Comparison of ENCODE assay signal across 1 cellular context in the genomic region with DNA sequence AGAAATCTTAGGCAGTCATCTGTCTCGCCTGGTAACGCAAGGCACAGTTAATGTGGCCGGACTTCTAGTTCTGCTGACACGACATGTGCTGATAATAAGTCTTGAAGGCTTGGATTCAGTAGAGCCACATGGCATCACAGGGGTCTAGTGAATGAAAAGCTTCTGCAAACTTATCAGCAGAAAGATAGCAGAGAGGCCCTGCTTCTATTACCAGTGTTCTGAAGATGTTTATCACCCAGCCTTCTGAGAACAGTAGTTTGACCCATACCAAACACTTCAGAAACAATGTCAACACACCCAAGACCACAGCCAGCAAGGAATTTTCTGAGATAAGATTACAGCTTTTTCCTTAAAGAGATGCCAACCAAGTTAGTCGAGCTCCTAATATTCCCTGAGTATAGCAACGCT.
TF ChIP-seq lines count a peak whose summit lies in the region.

No MANE protein-coding gene starts in this region.

TF ChIP-seq in K562, 482 proteins besides CTCF, POLR2A, EP300 and RAD21 (continued from another document and continues in another):
- TF ChIP-seq ASH1L (IDR thresholded peaks at IDR 0.05; ENCODE audit: borderline replicate concordance, low read depth, partially characterized antibody) (no peak), ZBTB1 (CRISPR knock-in tag; IDR thresholded peaks at IDR 0.05; ENCODE audit: borderline replicate concordance, low read depth) (no peak), ZNF165 (CRISPR knock-in tag; IDR thresholded peaks at IDR 0.05; ENCODE audit: borderline replicate concordance) (no peak), ZBTB43 (CRISPR knock-in tag; IDR thresholded peaks at IDR 0.05) (no peak), ZNF3 (CRISPR knock-in tag; IDR thresholded peaks at IDR 0.05) (no peak), BCL6 (CRISPR knock-in tag; IDR thresholded peaks at IDR 0.05) (no peak), ZFX (CRISPR knock-in tag; IDR thresholded peaks at IDR 0.05) (no peak), ARNT (IDR thresholded peaks at IDR 0.05) (no peak), C11orf30 (IDR thresholded peaks at IDR 0.05; ENCODE audit: low read depth) (peak; percentile 59), HMGN3 (IDR thresholded peaks at IDR 0.05; ENCODE audit: borderline replicate concordance, extremely low read depth, insufficient read length, low read depth, low read length) (no peak), NR3C1 (CRISPR knock-in tag; IDR thresholded peaks at IDR 0.05) (no peak), EWSR1 (IDR thresholded peaks at IDR 0.05; ENCODE audit: borderline replicate concordance, low read depth, partially characterized antibody) (no peak), TCFL5 (CRISPR knock-in tag; conservative IDR thresholded peaks at IDR 0.05) (no peak), MTA2 (IDR thresholded peaks at IDR 0.05; ENCODE audit: low read depth) (no peak), ZNF57 (CRISPR knock-in tag; IDR thresholded peaks at IDR 0.05) (no peak), ZC3H11A (IDR thresholded peaks at IDR 0.05; ENCODE audit: low read depth, low read length) (no peak), KLF16 (IDR thresholded peaks at IDR 0.05) (no peak), NFIC (IDR thresholded peaks at IDR 0.05) (no peak), NCOR1 (IDR thresholded peaks at IDR 0.05) (no peak), NFYB (IDR thresholded peaks at IDR 0.05; ENCODE audit: extremely low read depth, insufficient read length) (no peak), MXD1 (CRISPR knock-in tag; IDR thresholded peaks at IDR 0.05; ENCODE audit: borderline replicate concordance, poor library complexity, severe bottlenecking) (no peak), FOXP1 (CRISPR knock-in tag; IDR thresholded peaks at IDR 0.05) (no peak), ZNF408 (CRISPR knock-in tag; IDR thresholded peaks at IDR 0.05; ENCODE audit: low read depth) (no peak), USF1 (CRISPR knock-in tag; IDR thresholded peaks at IDR 0.05) (no peak), MYC (IDR thresholded peaks at IDR 0.05; ENCODE audit: low read depth, low read length) (peak; percentile 25; the same call in 1 of the 2 replicates), MYC (CRISPR knock-in tag; IDR thresholded peaks at IDR 0.05; ENCODE audit: borderline replicate concordance, low read depth) (no peak), CCNT2 (IDR thresholded peaks at IDR 0.05; ENCODE audit: borderline replicate concordance, extremely low read depth, insufficient read length, low read depth, low read length) (peak; percentile 26), ZKSCAN3 (CRISPR knock-in tag; IDR thresholded peaks at IDR 0.05) (no peak), E2F6 (IDR thresholded peaks at IDR 0.05; ENCODE audit: borderline replicate concordance in 1 of 2, extremely low read depth in 1 of 2, insufficient read depth in 1 of 2, insufficient read length in 1 of 2, low read depth in 1 of 2, low read length in 1 of 2, poor library complexity in 1 of 2, severe bottlenecking in 1 of 2) (no peak), ZNF551 (CRISPR knock-in tag; IDR thresholded peaks at IDR 0.05) (no peak), KLF6 (CRISPR knock-in tag; IDR thresholded peaks at IDR 0.05; ENCODE audit: borderline replicate concordance) (no peak), L3MBTL2 (IDR thresholded peaks at IDR 0.05) (peak; percentile 65), IFI16 (CRISPR knock-in tag; IDR thresholded peaks at IDR 0.05) (no peak)
- TF ChIP-seq, protein P1, sequence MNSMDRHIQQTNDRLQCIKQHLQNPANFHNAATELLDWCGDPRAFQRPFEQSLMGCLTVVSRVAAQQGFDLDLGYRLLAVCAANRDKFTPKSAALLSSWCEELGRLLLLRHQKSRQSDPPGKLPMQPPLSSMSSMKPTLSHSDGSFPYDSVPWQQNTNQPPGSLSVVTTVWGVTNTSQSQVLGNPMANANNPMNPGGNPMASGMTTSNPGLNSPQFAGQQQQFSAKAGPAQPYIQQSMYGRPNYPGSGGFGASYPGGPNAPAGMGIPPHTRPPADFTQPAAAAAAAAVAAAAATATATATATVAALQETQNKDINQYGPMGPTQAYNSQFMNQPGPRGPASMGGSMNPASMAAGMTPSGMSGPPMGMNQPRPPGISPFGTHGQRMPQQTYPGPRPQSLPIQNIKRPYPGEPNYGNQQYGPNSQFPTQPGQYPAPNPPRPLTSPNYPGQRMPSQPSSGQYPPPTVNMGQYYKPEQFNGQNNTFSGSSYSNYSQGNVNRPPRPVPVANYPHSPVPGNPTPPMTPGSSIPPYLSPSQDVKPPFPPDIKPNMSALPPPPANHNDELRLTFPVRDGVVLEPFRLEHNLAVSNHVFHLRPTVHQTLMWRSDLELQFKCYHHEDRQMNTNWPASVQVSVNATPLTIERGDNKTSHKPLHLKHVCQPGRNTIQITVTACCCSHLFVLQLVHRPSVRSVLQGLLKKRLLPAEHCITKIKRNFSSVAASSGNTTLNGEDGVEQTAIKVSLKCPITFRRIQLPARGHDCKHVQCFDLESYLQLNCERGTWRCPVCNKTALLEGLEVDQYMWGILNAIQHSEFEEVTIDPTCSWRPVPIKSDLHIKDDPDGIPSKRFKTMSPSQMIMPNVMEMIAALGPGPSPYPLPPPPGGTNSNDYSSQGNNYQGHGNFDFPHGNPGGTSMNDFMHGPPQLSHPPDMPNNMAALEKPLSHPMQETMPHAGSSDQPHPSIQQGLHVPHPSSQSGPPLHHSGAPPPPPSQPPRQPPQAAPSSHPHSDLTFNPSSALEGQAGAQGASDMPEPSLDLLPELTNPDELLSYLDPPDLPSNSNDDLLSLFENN (IDR thresholded peaks at IDR 0.05; ENCODE audit: low read depth in 2 of 2, low read length in 2 of 2) = no peak
- TF ChIP-seq, protein P2, sequence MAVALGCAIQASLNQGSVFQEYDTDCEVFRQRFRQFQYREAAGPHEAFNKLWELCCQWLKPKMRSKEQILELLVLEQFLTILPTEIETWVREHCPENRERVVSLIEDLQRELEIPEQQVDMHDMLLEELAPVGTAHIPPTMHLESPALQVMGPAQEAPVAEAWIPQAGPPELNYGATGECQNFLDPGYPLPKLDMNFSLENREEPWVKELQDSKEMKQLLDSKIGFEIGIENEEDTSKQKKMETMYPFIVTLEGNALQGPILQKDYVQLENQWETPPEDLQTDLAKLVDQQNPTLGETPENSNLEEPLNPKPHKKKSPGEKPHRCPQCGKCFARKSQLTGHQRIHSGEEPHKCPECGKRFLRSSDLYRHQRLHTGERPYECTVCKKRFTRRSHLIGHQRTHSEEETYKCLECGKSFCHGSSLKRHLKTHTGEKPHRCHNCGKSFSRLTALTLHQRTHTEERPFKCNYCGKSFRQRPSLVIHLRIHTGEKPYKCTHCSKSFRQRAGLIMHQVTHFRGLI (CRISPR knock-in tag; IDR thresholded peaks at IDR 0.05) = no peak
- TF ChIP-seq, protein P3, sequence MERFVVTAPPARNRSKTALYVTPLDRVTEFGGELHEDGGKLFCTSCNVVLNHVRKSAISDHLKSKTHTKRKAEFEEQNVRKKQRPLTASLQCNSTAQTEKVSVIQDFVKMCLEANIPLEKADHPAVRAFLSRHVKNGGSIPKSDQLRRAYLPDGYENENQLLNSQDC (CRISPR knock-in tag; IDR thresholded peaks at IDR 0.05) = no peak
- TF ChIP-seq, protein P4, sequence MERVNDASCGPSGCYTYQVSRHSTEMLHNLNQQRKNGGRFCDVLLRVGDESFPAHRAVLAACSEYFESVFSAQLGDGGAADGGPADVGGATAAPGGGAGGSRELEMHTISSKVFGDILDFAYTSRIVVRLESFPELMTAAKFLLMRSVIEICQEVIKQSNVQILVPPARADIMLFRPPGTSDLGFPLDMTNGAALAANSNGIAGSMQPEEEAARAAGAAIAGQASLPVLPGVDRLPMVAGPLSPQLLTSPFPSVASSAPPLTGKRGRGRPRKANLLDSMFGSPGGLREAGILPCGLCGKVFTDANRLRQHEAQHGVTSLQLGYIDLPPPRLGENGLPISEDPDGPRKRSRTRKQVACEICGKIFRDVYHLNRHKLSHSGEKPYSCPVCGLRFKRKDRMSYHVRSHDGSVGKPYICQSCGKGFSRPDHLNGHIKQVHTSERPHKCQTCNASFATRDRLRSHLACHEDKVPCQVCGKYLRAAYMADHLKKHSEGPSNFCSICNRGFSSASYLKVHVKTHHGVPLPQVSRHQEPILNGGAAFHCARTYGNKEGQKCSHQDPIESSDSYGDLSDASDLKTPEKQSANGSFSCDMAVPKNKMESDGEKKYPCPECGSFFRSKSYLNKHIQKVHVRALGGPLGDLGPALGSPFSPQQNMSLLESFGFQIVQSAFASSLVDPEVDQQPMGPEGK (CRISPR knock-in tag; IDR thresholded peaks at IDR 0.05; ENCODE audit: borderline replicate concordance) = no peak
- TF ChIP-seq, protein P5, sequence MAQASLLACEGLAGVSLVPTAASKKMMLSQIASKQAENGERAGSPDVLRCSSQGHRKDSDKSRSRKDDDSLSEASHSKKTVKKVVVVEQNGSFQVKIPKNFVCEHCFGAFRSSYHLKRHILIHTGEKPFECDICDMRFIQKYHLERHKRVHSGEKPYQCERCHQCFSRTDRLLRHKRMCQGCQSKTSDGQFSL (CRISPR knock-in tag; IDR thresholded peaks at IDR 0.05) = no peak
- TF ChIP-seq, protein P5 (tag; IDR thresholded peaks at IDR 0.05) = no peak
- TF ChIP-seq, protein P6, sequence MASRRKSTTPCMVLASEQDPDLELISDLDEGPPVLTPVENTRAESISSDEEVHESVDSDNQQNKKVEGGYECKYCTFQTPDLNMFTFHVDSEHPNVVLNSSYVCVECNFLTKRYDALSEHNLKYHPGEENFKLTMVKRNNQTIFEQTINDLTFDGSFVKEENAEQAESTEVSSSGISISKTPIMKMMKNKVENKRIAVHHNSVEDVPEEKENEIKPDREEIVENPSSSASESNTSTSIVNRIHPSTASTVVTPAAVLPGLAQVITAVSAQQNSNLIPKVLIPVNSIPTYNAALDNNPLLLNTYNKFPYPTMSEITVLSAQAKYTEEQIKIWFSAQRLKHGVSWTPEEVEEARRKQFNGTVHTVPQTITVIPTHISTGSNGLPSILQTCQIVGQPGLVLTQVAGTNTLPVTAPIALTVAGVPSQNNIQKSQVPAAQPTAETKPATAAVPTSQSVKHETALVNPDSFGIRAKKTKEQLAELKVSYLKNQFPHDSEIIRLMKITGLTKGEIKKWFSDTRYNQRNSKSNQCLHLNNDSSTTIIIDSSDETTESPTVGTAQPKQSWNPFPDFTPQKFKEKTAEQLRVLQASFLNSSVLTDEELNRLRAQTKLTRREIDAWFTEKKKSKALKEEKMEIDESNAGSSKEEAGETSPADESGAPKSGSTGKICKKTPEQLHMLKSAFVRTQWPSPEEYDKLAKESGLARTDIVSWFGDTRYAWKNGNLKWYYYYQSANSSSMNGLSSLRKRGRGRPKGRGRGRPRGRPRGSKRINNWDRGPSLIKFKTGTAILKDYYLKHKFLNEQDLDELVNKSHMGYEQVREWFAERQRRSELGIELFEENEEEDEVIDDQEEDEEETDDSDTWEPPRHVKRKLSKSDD (conservative IDR thresholded peaks at IDR 0.05; ENCODE audit: low read length) = no peak
